Comparison of ENCODE assay signal across 10 cellular contexts in the genomic region with DNA sequence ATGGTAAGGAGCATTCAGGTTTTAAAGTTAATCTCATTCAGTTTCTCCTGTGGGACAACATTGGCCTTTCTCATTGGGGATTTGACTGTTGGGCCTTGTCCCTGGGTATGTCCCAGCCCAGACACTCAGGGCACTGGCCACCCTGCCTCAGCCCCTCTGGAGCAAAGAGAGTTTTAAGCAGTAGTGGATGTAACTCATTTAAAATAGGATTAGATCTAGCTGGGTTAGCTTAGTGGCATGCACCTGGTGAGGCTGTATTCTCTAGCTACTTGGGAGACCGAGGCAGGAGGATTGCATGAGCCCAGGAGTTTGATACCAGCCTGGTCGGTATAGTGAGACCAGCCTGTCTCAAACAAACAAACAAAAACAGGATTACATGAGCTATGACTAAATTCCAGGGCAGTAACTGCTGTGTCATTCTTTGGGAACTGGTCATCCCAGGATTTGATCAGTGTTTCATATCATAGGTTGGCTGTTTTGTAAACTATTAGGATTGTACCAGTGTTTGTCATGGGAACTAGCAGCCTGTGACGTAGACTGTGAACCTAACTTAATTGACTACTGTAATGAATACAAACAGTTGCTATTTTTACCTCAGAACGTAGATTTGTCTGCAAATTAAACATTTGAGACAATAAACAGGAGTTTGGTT. TPM values are rescaled to one million over a fixed set of nuclear protein-coding genes. Genes with fewer than 3 reads are reported as not detected.
DNase-seq lines count a peak whose midpoint lies in the region; ATAC-seq and TF ChIP-seq lines count a peak whose summit lies in the region.
"Had no signal": no experiment of that assay in that cellular context is flagged by ENCODE, and none has a peak within 500 bp of the region (broad histone marks: within the 10 kb centered on the region; RNA-seq: fewer than 3 reads in every experiment).

No MANE protein-coding gene starts in this region.

- peak overlapping the region; percentile 65 for H3K27ac Mint-ChIP-seq in activated naive CD4-positive, alpha-beta T cell treated with anti-CD3 and anti-CD28 coated beads for 36 hours
- H3K27ac Mint-ChIP-seq in activated naive CD4-positive, alpha-beta T cell treated with anti-CD3 and anti-CD28 coated beads, Interleukin-2, amount 50 U/mL, for 72 hours, result peak overlapping the region in 1 of 2 donors; percentile 84

- H3K4me1 ChIP-seq in stomach, result peaks cover 28 to 97% (median 63%) of the 10 kb centered on the region in 4 donors

- peaks cover 2% of the 10 kb centered on the region for H3K9me3 Mint-ChIP-seq in activated naive CD4-positive, alpha-beta T cell treated with anti-CD3 and anti-CD28 coated beads for 36 hours
- H3K9me3 Mint-ChIP-seq in activated naive CD4-positive, alpha-beta T cell treated with anti-CD3 and anti-CD28 coated beads, Interleukin-2, amount 50 U/mL, for 72 hours, result no peaks in the 10 kb centered on the region
- H3K9me3 Mint-ChIP-seq: naive B cell had no signal

- TF ChIP-seq EP300 in stomach (IDR thresholded peaks at IDR 0.05), result no peak

- CTCF ChIA-PET in activated naive CD4-positive, alpha-beta T cell treated with anti-CD3 and anti-CD28 coated beads for 36 hours (lab: Charles Lee), result interaction anchor here (1.2 to 2.7 kb wide), 5 partner anchors 8 to 30 kb away, joined by 5 to 15 read pairs (median 6); no protein-coding TSS in a partner anchor

- no peak overlapping the region for H3K4me3 Mint-ChIP-seq in activated naive CD4-positive, alpha-beta T cell treated with anti-CD3 and anti-CD28 coated beads for 36 hours

- intact Hi-C loops in activated naive CD4-positive, alpha-beta T cell treated with anti-CD3 and anti-CD28 coated beads for 36 hours (cut with micrococcal nuclease), result loop anchor here (5.0 to 10.0 kb wide), 3 partner anchors 200 to 698 kb away; partner anchors contain the start of genes LIPT1 and TSGA10
- intact Hi-C loops in stomach (cut with DNase I; ENCODE audit: low total_unique reads), result no loop called here

- no peaks in the 10 kb centered on the region for H3K9me3 ChIP-seq in stomach

- no peak for TF ChIP-seq POLR2A in stomach (IDR thresholded peaks at IDR 0.05)

- H3K27me3 ChIP-seq in stomach, result no peaks in the 10 kb centered on the region

- 59 to 70% (median 64%) methylated on average over 4 of the region's 4 CpGs for WGBS in stomach, 5 donors

- DNase-seq in activated naive CD4-positive, alpha-beta T cell treated with anti-CD3 and anti-CD28 coated beads for 36 hours, result no peak
- DNase-seq in activated naive CD4-positive, alpha-beta T cell treated with anti-CD3 and anti-CD28 coated beads, Interleukin-2, amount 50 U/mL, for 72 hours (ENCODE audit: low spot score in 2 of 2), result no peak
- DNase-seq in SW 1271 (lab: John Stamatoyannopoulos, UW), result peak; percentile 28 to 75
- DNase-seq in fibroblast of mammary gland (ENCODE audit: low read depth), result peak; percentile 98
- no peak for DNase-seq in stomach
- DNase-seq in MV-4-11 (lab: John Stamatoyannopoulos, UW), result no peak
- DNase-seq in NCI-H1092 (lab: John Stamatoyannopoulos, UW), result no peak
- no peak for DNase-seq in activated naive CD4-positive, alpha-beta T cell (lab: John Stamatoyannopoulos, UW)
- DNase-seq: naive B cell, NCI-H446 had no signal

- no peaks in the 10 kb centered on the region for H3K36me3 ChIP-seq in stomach

- H3K27ac ChIP-seq in stomach, result peak overlapping the region in 4 of 5 donors; percentile 12 to 74 (median 30)

- peaks cover 6% of the 10 kb centered on the region for H3K36me3 Mint-ChIP-seq in activated naive CD4-positive, alpha-beta T cell treated with anti-CD3 and anti-CD28 coated beads for 36 hours (ENCODE audit: low read depth)
- H3K36me3 Mint-ChIP-seq in activated naive CD4-positive, alpha-beta T cell treated with anti-CD3 and anti-CD28 coated beads, Interleukin-2, amount 50 U/mL, for 72 hours, result peaks cover 0 to 5% of the 10 kb centered on the region in 2 donors
- H3K36me3 Mint-ChIP-seq: naive B cell had no signal

- H3K27me3 Mint-ChIP-seq in activated naive CD4-positive, alpha-beta T cell treated with anti-CD3 and anti-CD28 coated beads for 36 hours (ENCODE audit: low read depth), result no peaks in the 10 kb centered on the region

- peaks cover 96% of the 10 kb centered on the region for H3K4me1 Mint-ChIP-seq in activated naive CD4-positive, alpha-beta T cell treated with anti-CD3 and anti-CD28 coated beads for 36 hours (ENCODE audit: low read depth)

- no peak for TF ChIP-seq CTCF in fibroblast of mammary gland (conservative IDR thresholded peaks at IDR 0.05; ENCODE audit: control insufficient read depth, insufficient read depth, low read depth, low read length)
- TF ChIP-seq CTCF in stomach (IDR thresholded peaks at IDR 0.05), result no peak

- ATAC-seq in activated naive CD4-positive, alpha-beta T cell treated with anti-CD3 and anti-CD28 coated beads, Interleukin-2, amount 50 U/mL, for 72 hours, result no peak

- H3K4me3 ChIP-seq in fibroblast of mammary gland (ENCODE audit: control insufficient read depth, low read depth, low read length) (no peak overlapping the region), stomach (no peak overlapping the region)

RNA-seq across cellular contexts. Expression of gene INPP4A, which starts 12.5 kb away (rescaled TPM):
- total RNA-seq in activated naive CD4-positive, alpha-beta T cell treated with anti-CD3 and anti-CD28 coated beads for 36 hours, result 10 to 100 TPM; 33.1 to 34.8 TPM
- total RNA-seq in activated naive CD4-positive, alpha-beta T cell treated with anti-CD3 and anti-CD28 coated beads, Interleukin-2, amount 50 U/mL, for 72 hours, result 10 to 100 TPM; 46.6 to 48.1 TPM
- 10 to 100 TPM; 10.4 to 65.3 (median 23.7) TPM for total RNA-seq in stomach
- polyA plus RNA-seq in stomach, result 1 to 10 TPM; 1.5 to 3.8 (median 3.1) TPM

Comparison
In these comparisons a context has a peak if more than half of its experiments do, and no peak if none do; other contexts are left out.
1. DNase-seq: peak in SW 1271 (2 of 2) and fibroblast of mammary gland (single experiment); none in activated naive CD4-positive, alpha-beta T cell treated with anti-CD3 and anti-CD28 coated beads for 36 hours (single experiment), activated naive CD4-positive, alpha-beta T cell treated with anti-CD3 and anti-CD28 coated beads, Interleukin-2, amount 50 U/mL, for 72 hours (0 of 2), stomach (single experiment), MV-4-11 (single experiment), NCI-H1092 (single experiment) and activated naive CD4-positive, alpha-beta T cell (0 of 4).